1 cellular context compared by ENCODE assay signal in genomic region chr12:110102255-110102654, GRCh38.
TF ChIP-seq lines count a peak whose summit lies in the region.

No MANE protein-coding gene starts in this region.

TF ChIP-seq in K562, 482 proteins besides CTCF, POLR2A, EP300 and RAD21 (continued from another document and continues in another):
- peak in 1 of 3 experiments; percentile 37; a peak in 1 of 6 replicates for TF ChIP-seq ZBTB11 (CRISPR knock-in tag; IDR thresholded peaks at IDR 0.05)
- no peak for TF ChIP-seq HNRNPUL1 (IDR thresholded peaks at IDR 0.05; ENCODE audit: low read length)
- no peak for TF ChIP-seq ZNF143 (CRISPR knock-in tag; IDR thresholded peaks at IDR 0.05)
- no peak for TF ChIP-seq HLTF (IDR thresholded peaks at IDR 0.05)
- TF ChIP-seq NBN (IDR thresholded peaks at IDR 0.05; ENCODE audit: low read depth): no peak
- 0 out of 2 replicates have a peak, but pooled peaks have one; percentile 5 for TF ChIP-seq SMAD4 (CRISPR knock-in tag; conservative IDR thresholded peaks at IDR 0.05)
- TF ChIP-seq NCOA2 (IDR thresholded peaks at IDR 0.05; ENCODE audit: partially characterized antibody in 2 of 2): no peak
- TF ChIP-seq NFXL1 (CRISPR knock-in tag; IDR thresholded peaks at IDR 0.05): no peak
- TF ChIP-seq DPF2 (IDR thresholded peaks at IDR 0.05): no peak
- TF ChIP-seq YY1 (IDR thresholded peaks at IDR 0.05; ENCODE audit: borderline replicate concordance in 1 of 3, control insufficient read depth in 1 of 3, extremely low read depth in 1 of 3, insufficient read depth in 3 of 3, insufficient read length in 1 of 3, insufficient replicate concordance in 2 of 3, low read depth in 1 of 3, low read length in 2 of 3): peak; percentile 27 to 87 (median 35)
- no peak for TF ChIP-seq ELK1 (CRISPR knock-in tag; IDR thresholded peaks at IDR 0.05)
- no peak for TF ChIP-seq FOXJ2 (tag; IDR thresholded peaks at IDR 0.05)
- TF ChIP-seq PHF8 (IDR thresholded peaks at IDR 0.05; ENCODE audit: borderline replicate concordance, low read length): no peak
- TF ChIP-seq SIX5 (IDR thresholded peaks at IDR 0.05; ENCODE audit: borderline replicate concordance in 1 of 2, insufficient read depth in 1 of 2, low read depth in 1 of 2, low read length in 2 of 2): no peak
- TF ChIP-seq FOXP4 (CRISPR knock-in tag; IDR thresholded peaks at IDR 0.05; ENCODE audit: borderline replicate concordance): no peak
- no peak for TF ChIP-seq ZNF609 (CRISPR knock-in tag; IDR thresholded peaks at IDR 0.05; ENCODE audit: borderline replicate concordance)
- no peak for TF ChIP-seq ZBTB7A (IDR thresholded peaks at IDR 0.05; ENCODE audit: borderline replicate concordance, control insufficient read depth, low read depth, low read length)
- peak; percentile 36; the same call in 1 of the 2 replicates for TF ChIP-seq MTA3 (IDR thresholded peaks at IDR 0.05; ENCODE audit: borderline replicate concordance)
- TF ChIP-seq SNAPC5 (CRISPR knock-in tag; IDR thresholded peaks at IDR 0.05): no peak
- peak; percentile 96 for TF ChIP-seq TFAP4 (CRISPR knock-in tag; IDR thresholded peaks at IDR 0.05; ENCODE audit: borderline replicate concordance)
- no peak for TF ChIP-seq FUS (optimal IDR thresholded peaks at IDR 0.05; ENCODE audit: low read depth, low read length)
- TF ChIP-seq ZBED1 (IDR thresholded peaks at IDR 0.05): no peak
- no peak for TF ChIP-seq TAF7 (tag; IDR thresholded peaks at IDR 0.05)
- TF ChIP-seq RCOR1 (IDR thresholded peaks at IDR 0.05; ENCODE audit: borderline replicate concordance in 1 of 2, low read depth in 2 of 2, low read length in 2 of 2): peak; percentile 8 to 75; a peak in 3 of 4 replicates
- no peak for TF ChIP-seq PRMT5 (CRISPR knock-in tag; IDR thresholded peaks at IDR 0.05)
- TF ChIP-seq TCF3 (CRISPR knock-in tag; IDR thresholded peaks at IDR 0.05): no peak
- no peak for TF ChIP-seq ZSCAN32 (CRISPR knock-in tag; IDR thresholded peaks at IDR 0.05)
- no peak for TF ChIP-seq SOX6 (IDR thresholded peaks at IDR 0.05)
- no peak for TF ChIP-seq BMI1 (IDR thresholded peaks at IDR 0.05; ENCODE audit: low read length)
- TF ChIP-seq CHD2 (IDR thresholded peaks at IDR 0.05; ENCODE audit: low read depth, low read length): peak; percentile 72
- no peak for TF ChIP-seq RFX1 (IDR thresholded peaks at IDR 0.05)
- no peak for TF ChIP-seq KDM4B (IDR thresholded peaks at IDR 0.05; ENCODE audit: borderline replicate concordance in 2 of 2, low read depth in 1 of 2)
- no peak for TF ChIP-seq FOXO4 (CRISPR knock-in tag; IDR thresholded peaks at IDR 0.05)
- no peak for TF ChIP-seq ARID3A (IDR thresholded peaks at IDR 0.05; ENCODE audit: borderline replicate concordance, low read depth, low read length)
- TF ChIP-seq ZC3H8 (IDR thresholded peaks at IDR 0.05): no peak
- no peak for TF ChIP-seq HOXB6 (CRISPR knock-in tag; IDR thresholded peaks at IDR 0.05; ENCODE audit: borderline replicate concordance)
- peak; percentile 92 for TF ChIP-seq CHAMP1 (IDR thresholded peaks at IDR 0.05)
- TF ChIP-seq CCAR2 (IDR thresholded peaks at IDR 0.05; ENCODE audit: low read depth, low read length): no peak
- no peak for TF ChIP-seq SREBF1 (IDR thresholded peaks at IDR 0.05; ENCODE audit: borderline replicate concordance, low read depth, low read length)
- TF ChIP-seq MAFK (IDR thresholded peaks at IDR 0.05; ENCODE audit: low read length): 0 out of 2 replicates have a peak, but pooled peaks have one; percentile 13
- no peak for TF ChIP-seq TBL1XR1 (IDR thresholded peaks at IDR 0.05; ENCODE audit: low read length in 2 of 2)
- no peak for TF ChIP-seq SREBF2 (CRISPR knock-in tag; IDR thresholded peaks at IDR 0.05)
